27 cellular contexts compared by ENCODE assay signal in the genomic region with DNA sequence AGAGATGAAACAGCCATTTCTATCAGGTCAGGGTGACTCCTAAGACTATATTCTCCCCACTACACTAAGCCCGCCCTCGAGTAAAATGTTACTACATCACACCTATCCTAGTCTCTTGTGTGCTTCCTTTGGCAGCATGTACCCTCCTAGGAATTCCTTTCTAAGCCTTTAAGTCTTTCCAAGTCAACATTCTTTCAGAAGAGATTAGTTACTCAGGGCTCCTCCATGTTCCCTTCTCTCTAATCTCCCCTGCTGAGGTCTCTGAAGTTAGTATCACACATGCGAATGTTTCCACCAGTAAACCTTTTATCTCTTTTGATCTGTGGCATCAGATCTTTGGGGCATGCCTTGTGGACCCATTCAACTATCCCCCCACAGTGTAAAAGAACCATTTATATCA.
"Had no signal": no experiment of that assay in that cellular context is flagged by ENCODE, and none has a peak within 500 bp of the region (broad histone marks: within the 10 kb centered on the region; RNA-seq: fewer than 3 reads in every experiment).

No MANE protein-coding gene starts in this region.

- DNase-seq: activated CD4-positive, alpha-beta memory T cell treated with anti-CD3 and anti-CD28 coated beads, Interleukin-2, amount 10 ng/mL, durations not matched to agents 7 days and 5 days; activated CD4-positive, alpha-beta T cell treated with anti-CD3 and anti-CD28 coated beads for 36 hours; activated CD4-positive, alpha-beta T cell treated with anti-CD3 and anti-CD28 coated beads, Interleukin-2, amount 50 U/mL, for 1 hour; activated naive CD4-positive, alpha-beta T cell treated with anti-CD3 and anti-CD28 coated beads, Interleukin-2, amount 50 U/mL, for 16 hours; activated naive CD8-positive, alpha-beta T cell treated with anti-CD3 and anti-CD28 coated beads, Interleukin-2, amount 10 ng/mL, durations not matched to agents 7 days and 5 days; activated T-cell treated with anti-CD3 and anti-CD28 coated beads for 4 hours; activated T-cell treated with anti-CD3 and anti-CD28 coated beads, Interleukin-2, amount 50 U/mL, for 72 hours; adrenal gland; aorta; caudate nucleus; MM.1S; NCI-H1105 treated with DMSO at 0.1 percent for 48 hours; NCI-H146; NCI-H187 treated with DMSO at 0.1 percent for 48 hours; NCI-H2081 treated with DMSO at 0.1 percent for 48 hours; NCI-H2227 treated with DMSO at 0.1 percent for 48 hours; NCI-H526; NCI-H774; NK-92 treated with Interleukin-12 subunit alpha and Interleukin-12 subunit beta, amount 100 ng/mL, for 24 hours; Peyer's patch; Right ventricle myocardium superior; SJCRH30; SK-N-SH; T-helper 1 cell had no signal

- H3K9ac ChIP-seq: SK-N-SH had no signal

- H3K36me3 ChIP-seq: adrenal gland, breast epithelium, Peyer's patch, SJCRH30 had no signal

- H3K4me1 ChIP-seq: adrenal gland, breast epithelium, Peyer's patch, SJCRH30 had no signal

- ATAC-seq: activated CD4-positive, alpha-beta T cell treated with anti-CD3 and anti-CD28 coated beads for 36 hours; activated T-cell treated with anti-CD3 and anti-CD28 coated beads, Interleukin-2, amount 50 U/mL, for 72 hours had no signal

- H3K4me2 ChIP-seq: SK-N-SH had no signal

- H3K9me3 ChIP-seq: adrenal gland, breast epithelium, Peyer's patch, SJCRH30, SK-N-SH had no signal

- H3K27me3 ChIP-seq: adrenal gland, breast epithelium, Peyer's patch, SJCRH30 had no signal

- H3K27ac ChIP-seq: adrenal gland, breast epithelium, Peyer's patch, RWPE1, SJCRH30, VCaP had no signal

- H3K4me3 ChIP-seq: adrenal gland, breast epithelium, Peyer's patch, SJCRH30 had no signal
